In the genomic region with DNA sequence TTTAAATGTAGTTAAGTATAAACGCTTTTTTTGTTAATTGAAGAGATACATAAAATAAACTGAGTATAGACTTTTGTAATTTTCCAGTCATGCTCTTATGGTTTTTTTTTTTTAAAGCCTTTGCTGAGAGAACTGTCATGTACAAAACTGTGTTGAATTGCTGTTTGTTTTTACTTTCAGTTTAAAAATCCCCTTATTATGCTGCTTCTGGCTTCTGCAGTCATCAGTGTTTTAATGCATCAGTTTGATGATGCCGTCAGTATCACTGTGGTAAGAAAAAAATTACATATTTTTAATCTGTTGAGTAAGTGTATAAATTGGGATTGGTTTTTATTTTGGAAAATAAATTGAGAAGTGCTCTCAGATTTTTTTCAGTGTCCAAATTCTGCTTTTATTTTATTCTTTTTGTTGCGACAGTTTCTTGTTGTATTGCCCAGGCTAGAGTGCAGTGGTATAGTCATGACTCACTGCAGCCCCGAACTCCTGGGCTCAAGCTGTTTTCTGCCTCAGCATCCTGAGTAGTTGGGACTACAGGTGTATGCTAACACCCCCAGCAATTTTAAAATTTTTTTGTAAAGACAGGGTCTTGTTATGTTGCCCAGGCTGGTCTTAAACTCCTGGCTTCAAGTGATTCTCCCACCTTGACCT, we compare ENCODE assay signal across 1 cellular context.
TF ChIP-seq lines count a peak whose summit lies in the region.

No MANE protein-coding gene starts in this region.

TF ChIP-seq in HepG2, 621 proteins besides CTCF, POLR2A, EP300 and RAD21:
- TF ChIP-seq RBM22 (optimal IDR thresholded peaks at IDR 0.05; ENCODE audit: low read length) (no peak), ZNF781 (CRISPR knock-in tag; IDR thresholded peaks at IDR 0.05; ENCODE audit: borderline replicate concordance, not compliant biosample characterization) (no peak)
